Comparison of ENCODE assay signal across 36 cellular contexts in the genomic region with DNA sequence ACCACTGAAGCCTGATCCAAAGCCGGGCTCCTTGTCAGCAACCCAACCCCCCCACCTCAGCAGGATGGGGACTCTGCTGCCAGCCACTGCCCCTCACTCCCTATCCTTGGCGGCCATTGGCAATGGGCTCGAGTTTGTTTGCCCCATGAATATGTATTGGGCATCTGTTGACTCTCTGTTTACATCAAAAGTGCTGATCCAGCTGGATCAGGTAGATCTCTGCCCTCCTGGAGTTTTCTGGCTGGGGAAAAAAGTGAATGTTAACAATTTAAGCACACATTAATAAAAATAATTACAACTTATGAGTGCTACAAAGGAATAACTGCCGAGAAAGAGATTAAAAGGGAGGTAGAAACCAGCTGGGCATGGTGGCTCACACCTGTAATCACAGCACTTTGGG.
"Had no signal": no experiment of that assay in that cellular context is flagged by ENCODE, and none has a peak within 500 bp of the region (broad histone marks: within the 10 kb centered on the region; RNA-seq: fewer than 3 reads in every experiment).

No MANE protein-coding gene starts in this region.

- H3K27ac Mint-ChIP-seq: activated B cell treated with CpG ODN at 0.5 μM for 24 hours; activated CD4-positive, alpha-beta memory T cell treated with anti-CD3 and anti-CD28 coated beads for 36 hours; activated CD4-positive, alpha-beta T cell treated with anti-CD3 and anti-CD28 coated beads, Interleukin-2, amount 10 ng/mL, durations not matched to agents 24 days and 14 days; activated CD8-positive, alpha-beta T cell treated with anti-CD3 and anti-CD28 coated beads for 36 hours; activated naive CD4-positive, alpha-beta T cell treated with anti-CD3 and anti-CD28 coated beads for 36 hours; activated naive CD4-positive, alpha-beta T cell treated with anti-CD3 and anti-CD28 coated beads, Interleukin-2, amount 50 U/mL, for 72 hours; activated naive CD8-positive, alpha-beta T cell treated with anti-CD3 and anti-CD28 coated beads for 36 hours; activated T-cell treated with anti-CD3 and anti-CD28 coated beads, Interleukin-2, amount 50 U/mL, for 72 hours; activated T-helper 17 cell treated with anti-CD3 and anti-CD28 coated beads, Interleukin-2, amount 50 U/mL, for 72 hours; T-helper 1 cell treated with Interleukin-12 subunit alpha and Interleukin-12 subunit beta and Interleukin-4 antibody, amounts not matched to agents 30 μg/mL and 1 μg/mL, for 36 hours; T-helper 2 cell treated with Interferon-gamma antibody and Interleukin-4, amounts not matched to agents 5 μg/mL and 100 μg/mL, for 36 hours had no signal

- H3K27me3 Mint-ChIP-seq: activated CD4-positive, alpha-beta T cell treated with anti-CD3 and anti-CD28 coated beads, Interleukin-2, amount 10 ng/mL, durations not matched to agents 24 days and 14 days had no signal

- H3K4me1 Mint-ChIP-seq: activated B cell treated with CpG ODN at 0.5 μM for 24 hours; activated CD4-positive, alpha-beta T cell treated with anti-CD3 and anti-CD28 coated beads, Interleukin-2, amount 10 ng/mL, durations not matched to agents 24 days and 14 days; activated naive CD8-positive, alpha-beta T cell treated with anti-CD3 and anti-CD28 coated beads for 36 hours; activated T-helper 17 cell treated with anti-CD3 and anti-CD28 coated beads, Interleukin-2, amount 50 U/mL, for 72 hours had no signal

- FAIRE-seq: astrocyte, TTC549 had no signal

- DNase-seq: activated B cell treated with CpG ODN at 0.5 μM for 24 hours; activated CD4-positive, alpha-beta memory T cell treated with anti-CD3 and anti-CD28 coated beads for 36 hours; activated CD4-positive, alpha-beta T cell treated with anti-CD3 and anti-CD28 coated beads for 4 hours; activated CD4-positive, alpha-beta T cell treated with anti-CD3 and anti-CD28 coated beads, Interleukin-2, amount 10 ng/mL, durations not matched to agents 24 days and 14 days; activated CD4-positive, alpha-beta T cell treated with anti-CD3 and anti-CD28 coated beads, Interleukin-2, amount 50 U/mL, for 1 hour; activated CD4-positive, alpha-beta T cell treated with anti-CD3 and anti-CD28 coated beads, Interleukin-2, amount 50 U/mL, for 4 hours; activated CD4-positive, CD25-positive, alpha-beta regulatory T cell treated with anti-CD3 and anti-CD28 coated beads, Interleukin-2, amount 50 U/mL, for 72 hours; activated CD8-positive, alpha-beta memory T cell treated with anti-CD3 and anti-CD28 coated beads, Interleukin-2, amount 50 U/mL, for 4 hours; activated CD8-positive, alpha-beta T cell treated with anti-CD3 and anti-CD28 coated beads for 36 hours; activated effector memory CD4-positive, alpha-beta T cell treated with anti-CD3 and anti-CD28 coated beads, Interleukin-2, amount 50 U/mL, for 16 hours; activated gamma-delta T cell treated with Interleukin-2 at 50 U/mL for 16 hours; activated naive CD4-positive, alpha-beta T cell; activated naive CD4-positive, alpha-beta T cell treated with anti-CD3 and anti-CD28 coated beads for 36 hours; activated naive CD4-positive, alpha-beta T cell treated with anti-CD3 and anti-CD28 coated beads, Interleukin-2, amount 50 U/mL, for 16 hours; activated naive CD8-positive, alpha-beta T cell treated with anti-CD3 and anti-CD28 coated beads for 36 hours; activated T-cell treated with anti-CD3 and anti-CD28 coated beads for 4 hours; activated T-cell treated with anti-CD3 and anti-CD28 coated beads, Interleukin-2, amount 50 U/mL, for 1 hour; activated T-cell treated with anti-CD3 and anti-CD28 coated beads, Interleukin-2, amount 50 U/mL, for 4 hours; activated T-cell treated with anti-CD3 and anti-CD28 coated beads, Interleukin-2, amount 50 U/mL, for 72 hours; adrenal gland; amniotic stem cell; aorta; body of pancreas; brain microvascular endothelial cell; central memory CD4-positive, alpha-beta T cell; T-helper 2 cell; T-helper 9 cell had no signal

- H3K4me1 ChIP-seq: adrenal gland, body of pancreas, breast epithelium had no signal

- H3K27me3 ChIP-seq: adrenal gland, body of pancreas, breast epithelium had no signal

- H3K36me3 Mint-ChIP-seq: activated CD4-positive, alpha-beta memory T cell treated with anti-CD3 and anti-CD28 coated beads for 36 hours; activated naive CD4-positive, alpha-beta T cell treated with anti-CD3 and anti-CD28 coated beads, Interleukin-2, amount 50 U/mL, for 72 hours; activated naive CD8-positive, alpha-beta T cell treated with anti-CD3 and anti-CD28 coated beads for 36 hours had no signal

- H3K4me3 Mint-ChIP-seq: activated B cell treated with CpG ODN at 0.5 μM for 24 hours; activated CD4-positive, alpha-beta memory T cell treated with anti-CD3 and anti-CD28 coated beads for 36 hours; activated CD4-positive, alpha-beta T cell treated with anti-CD3 and anti-CD28 coated beads, Interleukin-2, amount 10 ng/mL, durations not matched to agents 24 days and 14 days; activated CD8-positive, alpha-beta T cell treated with anti-CD3 and anti-CD28 coated beads for 36 hours; activated naive CD4-positive, alpha-beta T cell treated with anti-CD3 and anti-CD28 coated beads for 36 hours; activated naive CD8-positive, alpha-beta T cell treated with anti-CD3 and anti-CD28 coated beads for 36 hours; activated T-cell treated with anti-CD3 and anti-CD28 coated beads, Interleukin-2, amount 50 U/mL, for 4 hours; activated T-cell treated with anti-CD3 and anti-CD28 coated beads, Interleukin-2, amount 50 U/mL, for 72 hours; activated T-helper 1 cell treated with anti-CD3 and anti-CD28 coated beads, Interleukin-12 subunit alpha, Interleukin-12 subunit beta, Interleukin-2, Interleukin-4 antibody, amounts not matched to agents 30 ng/mL and 10 ng/mL and 1 ng/mL, durations not matched to agents 14 hours and 24 hours and 36 hours; activated T-helper 17 cell treated with anti-CD3 and anti-CD28 coated beads, Interleukin-2, amount 50 U/mL, for 72 hours; T-helper 1 cell treated with Interleukin-12 subunit alpha and Interleukin-12 subunit beta and Interleukin-4 antibody, amounts not matched to agents 30 μg/mL and 1 μg/mL, for 36 hours; T-helper 2 cell treated with Interferon-gamma antibody and Interleukin-4, amounts not matched to agents 5 μg/mL and 100 μg/mL, for 36 hours had no signal

- ATAC-seq: activated CD8-positive, alpha-beta T cell treated with anti-CD3 and anti-CD28 coated beads for 36 hours; activated naive CD4-positive, alpha-beta T cell treated with anti-CD3 and anti-CD28 coated beads, Interleukin-2, amount 50 U/mL, for 72 hours; activated T-cell treated with anti-CD3 and anti-CD28 coated beads, Interleukin-2, amount 50 U/mL, for 4 hours; activated T-cell treated with anti-CD3 and anti-CD28 coated beads, Interleukin-2, amount 50 U/mL, for 72 hours; activated T-helper 17 cell treated with anti-CD3 and anti-CD28 coated beads, Interleukin-2, amount 50 U/mL, for 72 hours; body of pancreas had no signal

- H3K9me3 ChIP-seq: adrenal gland, body of pancreas, breast epithelium had no signal

- H3K9me3 Mint-ChIP-seq: activated B cell treated with CpG ODN at 0.5 μM for 24 hours; activated CD4-positive, alpha-beta memory T cell treated with anti-CD3 and anti-CD28 coated beads for 36 hours; activated CD4-positive, alpha-beta T cell treated with anti-CD3 and anti-CD28 coated beads, Interleukin-2, amount 10 ng/mL, durations not matched to agents 24 days and 14 days; activated CD8-positive, alpha-beta T cell treated with anti-CD3 and anti-CD28 coated beads for 36 hours; activated naive CD4-positive, alpha-beta T cell treated with anti-CD3 and anti-CD28 coated beads for 36 hours; activated naive CD4-positive, alpha-beta T cell treated with anti-CD3 and anti-CD28 coated beads, Interleukin-2, amount 50 U/mL, for 72 hours; activated naive CD8-positive, alpha-beta T cell treated with anti-CD3 and anti-CD28 coated beads for 36 hours; activated T-cell treated with anti-CD3 and anti-CD28 coated beads, Interleukin-2, amount 50 U/mL, for 4 hours; activated T-cell treated with anti-CD3 and anti-CD28 coated beads, Interleukin-2, amount 50 U/mL, for 72 hours; activated T-helper 1 cell treated with anti-CD3 and anti-CD28 coated beads, Interleukin-12 subunit alpha, Interleukin-12 subunit beta, Interleukin-2, Interleukin-4 antibody, amounts not matched to agents 30 ng/mL and 10 ng/mL and 1 ng/mL, durations not matched to agents 14 hours and 24 hours and 36 hours; activated T-helper 17 cell treated with anti-CD3 and anti-CD28 coated beads, Interleukin-2, amount 50 U/mL, for 72 hours; T-helper 1 cell treated with Interleukin-12 subunit alpha and Interleukin-12 subunit beta and Interleukin-4 antibody, amounts not matched to agents 30 μg/mL and 1 μg/mL, for 36 hours; T-helper 2 cell treated with Interferon-gamma antibody and Interleukin-4, amounts not matched to agents 5 μg/mL and 100 μg/mL, for 36 hours had no signal

- H3K4me3 ChIP-seq: adrenal gland, body of pancreas, breast epithelium had no signal

- H3K27ac ChIP-seq: adrenal gland, body of pancreas, brain microvascular endothelial cell, breast epithelium, VCaP had no signal

- H3K36me3 ChIP-seq: adrenal gland, brain microvascular endothelial cell, breast epithelium had no signal
